Comparison of ENCODE assay signal across 10 cellular contexts in the genomic region with DNA sequence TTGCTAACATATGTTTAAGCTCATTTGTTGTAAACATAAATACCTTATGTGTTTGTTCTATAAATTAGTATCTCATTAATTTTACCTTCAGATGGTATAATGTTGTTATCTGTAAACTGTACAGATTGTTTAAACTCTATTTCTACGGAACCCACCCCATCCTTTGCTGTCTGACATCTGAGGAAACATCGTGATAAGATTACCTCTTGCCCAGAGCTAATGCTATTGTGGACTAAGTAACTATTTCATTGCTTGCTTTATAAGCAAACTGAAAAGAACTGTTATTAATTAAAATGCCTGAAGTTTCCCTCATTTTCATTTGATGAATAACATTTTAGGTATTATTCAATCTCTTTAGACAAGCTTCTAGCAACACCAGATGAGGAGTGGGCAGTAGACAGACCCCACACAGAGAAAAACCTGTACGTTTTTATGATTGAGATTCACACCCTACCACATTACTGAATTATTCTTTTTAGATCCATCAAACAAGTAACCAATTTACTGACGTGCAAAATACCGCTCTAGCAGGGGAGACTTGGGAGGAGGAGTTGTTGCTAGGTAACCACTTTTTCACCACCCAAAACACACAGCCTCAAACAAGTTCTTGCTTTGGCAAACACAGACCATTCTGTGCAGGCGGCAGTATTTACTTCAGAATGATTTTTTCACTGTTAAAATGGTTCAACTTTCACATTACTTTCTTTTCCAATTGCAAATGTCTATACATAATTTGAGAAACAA. TPM values are rescaled to one million over a fixed set of nuclear protein-coding genes. Genes with fewer than 3 reads are reported as not detected.
A peak's percentile ranks its signal among the peaks of the same experiment; 100 is the strongest.
DNase-seq lines count a peak whose midpoint lies in the region; ATAC-seq and TF ChIP-seq lines count a peak whose summit lies in the region.
"Had no signal": no experiment of that assay in that cellular context is flagged by ENCODE, and none has a peak within 500 bp of the region (broad histone marks: within the 10 kb centered on the region; RNA-seq: fewer than 3 reads in every experiment).

No MANE protein-coding gene starts in this region.

- H3K27ac Mint-ChIP-seq in activated T-cell treated with anti-CD3 and anti-CD28 coated beads, Interleukin-2, amount 50 U/mL, for 72 hours = no peak overlapping the region
- H3K27ac Mint-ChIP-seq in natural killer cell = no peak overlapping the region
- H3K27ac Mint-ChIP-seq: activated naive CD8-positive, alpha-beta T cell had no signal

- no peaks in the 10 kb centered on the region for H3K36me3 ChIP-seq in WERI-Rb-1

- no peaks in the 10 kb centered on the region for H3K9me3 ChIP-seq in WERI-Rb-1 (ENCODE audit: severe bottlenecking)

- H3K27me3 ChIP-seq in WERI-Rb-1 (ENCODE audit: insufficient read depth, low read depth, severe bottlenecking) = no peaks in the 10 kb centered on the region

- peaks cover 13% of the 10 kb centered on the region for H3K27me3 Mint-ChIP-seq in activated T-cell treated with anti-CD3 and anti-CD28 coated beads, Interleukin-2, amount 50 U/mL, for 72 hours (ENCODE audit: low read depth)
- peaks cover 0 to 10% of the 10 kb centered on the region in 2 donors for H3K27me3 Mint-ChIP-seq in natural killer cell (ENCODE audit: low read depth in 2 of 2)

- TF ChIP-seq CTCF in WERI-Rb-1 (IDR thresholded peaks at IDR 0.05; ENCODE audit: low read depth, low read length) (no peak), natural killer cell (IDR thresholded peaks at IDR 0.05) (no peak)

- intact Hi-C loops in natural killer cell (cut with micrococcal nuclease) = no loop called here

- peak; percentile 98 for DNase-seq in NCI-H146 (lab: John Stamatoyannopoulos, UW)
- DNase-seq in WERI-Rb-1 = peak; percentile 36
- peak; percentile 70 for DNase-seq in putamen (ENCODE audit: low spot score)
- DNase-seq in activated T-cell treated with anti-CD3 and anti-CD28 coated beads, Interleukin-2, amount 50 U/mL, for 72 hours = no peak
- DNase-seq in natural killer cell = no peak
- DNase-seq in activated CD4-positive, alpha-beta T cell treated with anti-CD3 and anti-CD28 coated beads for 4 hours = no peak

- H3K27ac ChIP-seq in WERI-Rb-1 = no peak overlapping the region

- no peaks in the 10 kb centered on the region for H3K4me1 Mint-ChIP-seq in activated T-cell treated with anti-CD3 and anti-CD28 coated beads, Interleukin-2, amount 50 U/mL, for 72 hours (ENCODE audit: low read depth)
- H3K4me1 Mint-ChIP-seq in natural killer cell = no peaks in the 10 kb centered on the region

- no peaks in the 10 kb centered on the region for H3K36me3 Mint-ChIP-seq in activated T-cell treated with anti-CD3 and anti-CD28 coated beads, Interleukin-2, amount 50 U/mL, for 72 hours (ENCODE audit: insufficient read depth in 2 of 2)
- H3K36me3 Mint-ChIP-seq in natural killer cell = no peaks in the 10 kb centered on the region
- H3K36me3 Mint-ChIP-seq: activated naive CD8-positive, alpha-beta T cell had no signal

- H3K4me3 ChIP-seq in WERI-Rb-1 (ENCODE audit: low read depth, low read length) = no peak overlapping the region; the same call in 1 of the 2 replicates

- peaks cover 0 to 4% of the 10 kb centered on the region in 2 donors for H3K9me3 Mint-ChIP-seq in activated T-cell treated with anti-CD3 and anti-CD28 coated beads, Interleukin-2, amount 50 U/mL, for 72 hours
- H3K9me3 Mint-ChIP-seq in natural killer cell = peaks cover 3% of the 10 kb centered on the region in 2 donors
- H3K9me3 Mint-ChIP-seq: neural crest cell had no signal

- H3K4me3 Mint-ChIP-seq in activated T-cell treated with anti-CD3 and anti-CD28 coated beads, Interleukin-2, amount 50 U/mL, for 72 hours = no peak overlapping the region
- no peak overlapping the region for H3K4me3 Mint-ChIP-seq in natural killer cell
- H3K4me3 Mint-ChIP-seq: activated naive CD8-positive, alpha-beta T cell; neural crest cell had no signal

- peak; percentile 60 for ATAC-seq in GM21390 (IDR thresholded peaks at IDR 0.05; ENCODE audit: unreplicated experiment)
- ATAC-seq in activated T-cell treated with anti-CD3 and anti-CD28 coated beads, Interleukin-2, amount 50 U/mL, for 72 hours (replicated peaks in 1 of 2) = no peak
- ATAC-seq in GM19397 (IDR thresholded peaks at IDR 0.05; ENCODE audit: unreplicated experiment) = no peak
- no peak for ATAC-seq in natural killer cell

RNA-seq across cellular contexts. Expression of a gene that starts 1.9 kb away (rescaled TPM):
- not detected for total RNA-seq in activated T-cell treated with anti-CD3 and anti-CD28 coated beads, Interleukin-2, amount 50 U/mL, for 72 hours
- total RNA-seq in natural killer cell = not detected

Comparison
In these comparisons a context has a peak if more than half of its experiments do, and no peak if none do; other contexts are left out.
1. DNase-seq: peak in NCI-H146 (single experiment), WERI-Rb-1 (single experiment) and putamen (single experiment); none in activated T-cell treated with anti-CD3 and anti-CD28 coated beads, Interleukin-2, amount 50 U/mL, for 72 hours (0 of 2), natural killer cell (single experiment) and activated CD4-positive, alpha-beta T cell treated with anti-CD3 and anti-CD28 coated beads for 4 hours (0 of 2).